ENCODE assay signal across 1 cellular context in the genomic region with DNA sequence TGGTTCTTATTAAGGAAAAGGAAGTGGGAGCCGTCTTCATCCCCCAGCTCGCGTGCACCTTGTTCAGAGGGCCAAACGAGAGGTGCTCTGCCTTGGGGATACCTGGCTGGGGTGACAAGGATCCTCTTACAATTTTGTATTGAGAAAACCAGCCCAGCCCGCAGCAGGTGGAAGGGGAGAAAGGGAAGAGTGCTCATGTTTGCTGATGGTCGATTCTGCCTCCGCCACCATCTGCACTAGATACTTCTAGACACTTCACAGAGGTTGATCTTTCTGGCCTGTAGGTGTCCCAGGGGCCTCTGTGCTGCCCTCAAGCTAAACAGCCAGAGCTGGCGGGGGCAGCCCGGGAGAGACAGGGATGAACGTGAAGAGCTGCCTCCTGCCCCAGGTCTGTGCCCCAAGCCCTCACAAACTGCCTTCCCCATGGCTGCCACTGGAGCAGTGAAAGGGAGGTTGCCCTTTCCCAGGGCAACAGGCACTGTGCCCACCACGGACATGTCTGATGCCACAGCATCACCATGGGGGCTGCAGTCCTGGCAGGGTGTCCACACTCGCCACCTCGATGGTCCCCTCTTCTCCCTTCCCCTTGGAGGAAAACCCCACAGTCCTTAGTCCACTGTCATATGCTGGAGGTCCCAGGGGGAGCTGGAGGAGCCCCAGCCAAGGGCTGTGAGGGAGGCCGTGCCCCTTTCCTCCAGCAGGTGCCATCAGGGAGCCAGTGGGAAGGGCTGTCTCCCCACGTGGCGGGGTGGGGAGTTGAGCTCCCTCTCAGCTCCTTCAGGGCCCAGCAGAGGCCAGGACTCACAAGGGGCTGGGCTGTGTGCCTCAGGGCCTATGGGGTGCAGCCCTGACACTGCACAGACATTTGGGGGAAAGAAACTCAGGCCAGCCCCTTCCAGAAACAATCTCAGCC.
TF ChIP-seq lines count a peak whose summit lies in the region.

No MANE protein-coding gene starts in this region.

TF ChIP-seq in IMR-90, 13 proteins besides CTCF, POLR2A, EP300 and RAD21:
- TF ChIP-seq, protein P1, sequence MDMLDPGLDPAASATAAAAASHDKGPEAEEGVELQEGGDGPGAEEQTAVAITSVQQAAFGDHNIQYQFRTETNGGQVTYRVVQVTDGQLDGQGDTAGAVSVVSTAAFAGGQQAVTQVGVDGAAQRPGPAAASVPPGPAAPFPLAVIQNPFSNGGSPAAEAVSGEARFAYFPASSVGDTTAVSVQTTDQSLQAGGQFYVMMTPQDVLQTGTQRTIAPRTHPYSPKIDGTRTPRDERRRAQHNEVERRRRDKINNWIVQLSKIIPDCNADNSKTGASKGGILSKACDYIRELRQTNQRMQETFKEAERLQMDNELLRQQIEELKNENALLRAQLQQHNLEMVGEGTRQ (IDR thresholded peaks at IDR 0.05; ENCODE audit: low read depth, low read length): peak; percentile 57; the same call in 1 of the 2 replicates
- TF ChIP-seq FOS (IDR thresholded peaks at IDR 0.05; ENCODE audit: low read depth, low read length): no peak
- no peak for TF ChIP-seq MAFK (IDR thresholded peaks at IDR 0.05; ENCODE audit: low read depth, low read length)
- no peak for TF ChIP-seq CEBPB (IDR thresholded peaks at IDR 0.05; ENCODE audit: low read depth, low read length)
- peak; percentile 23; the same call in 1 of the 2 replicates for TF ChIP-seq SMC3 (IDR thresholded peaks at IDR 0.05; ENCODE audit: low read depth, low read length)
